Comparison of ENCODE assay signal across 23 cellular contexts in genomic region chr16:70634861-70635260, GRCh38. TPM values are rescaled to one million over a fixed set of nuclear protein-coding genes. Genes with fewer than 3 reads are reported as not detected.
DNase-seq lines count a peak whose midpoint lies in the region; ATAC-seq and TF ChIP-seq lines count a peak whose summit lies in the region.
"Had no signal": no experiment of that assay in that cellular context is flagged by ENCODE, and none has a peak within 500 bp of the region (broad histone marks: within the 10 kb centered on the region; RNA-seq: fewer than 3 reads in every experiment).

No MANE protein-coding gene starts in this region.

- no peak overlapping the region for H3K4me3 ChIP-seq in cardiac fibroblast (replicated peaks in 1 of 2; ENCODE audit: low read depth in 2 of 2, low read length in 2 of 2)
- no peak overlapping the region for H3K4me3 ChIP-seq in foreskin fibroblast (ENCODE audit: low read depth in 1 of 2, low read length in 2 of 2)
- no peak overlapping the region for H3K4me3 ChIP-seq in tibial nerve
- H3K4me3 ChIP-seq: heart right ventricle had no signal

- DNase-seq in NCI-H226, result peak; percentile 45
- peak; percentile 65 to 72 for DNase-seq in cardiac fibroblast (ENCODE audit: low read depth in 2 of 2)
- peak; percentile 31 to 58 for DNase-seq in foreskin fibroblast
- no peak for DNase-seq in tibial nerve (ENCODE audit: low spot score in 2 of 2)
- no peak for DNase-seq in left cardiac atrium
- DNase-seq in substantia nigra (lab: John Stamatoyannopoulos, UW), result no peak
- no peak for DNase-seq in activated CD4-positive, alpha-beta T cell treated with anti-CD3 and anti-CD28 coated beads, Interleukin-2, amount 50 U/mL, for 1 hour
- DNase-seq: activated CD4-positive, alpha-beta T cell treated with anti-CD3 and anti-CD28 coated beads, Interleukin-2, amount 50 U/mL, for 48 hours; activated gamma-delta T cell treated with Interleukin-2 at 50 U/mL for 16 hours; activated T-cell treated with anti-CD3 and anti-CD28 coated beads for 4 hours; AML-193; amygdala; CD8-positive, alpha-beta memory T cell; DMS53; effector memory CD8-positive, alpha-beta T cell; immature natural killer cell; NCI-H1436 treated with DMSO at 0.1 percent for 48 hours; NCI-H748 treated with DMSO at 0.1 percent for 48 hours had no signal

- TF ChIP-seq CTCF in cardiac fibroblast (IDR thresholded peaks at IDR 0.05; ENCODE audit: low read depth, low read length), result no peak
- TF ChIP-seq CTCF in foreskin fibroblast (IDR thresholded peaks at IDR 0.05; ENCODE audit: low read depth, low read length), result no peak
- TF ChIP-seq CTCF in tibial nerve (IDR thresholded peaks at IDR 0.05), result no peak

- no peak for TF ChIP-seq POLR2A in tibial nerve (IDR thresholded peaks at IDR 0.05)

- peaks cover 0 to 11% (median 0%) of the 10 kb centered on the region in 4 donors for H3K9me3 ChIP-seq in tibial nerve

- WGBS in tibial nerve, 2 donors, result 55 to 65% methylated on average over 4 of the region's 4 CpGs

- H3K27me3 ChIP-seq in tibial nerve, result no peaks in the 10 kb centered on the region
- H3K27me3 ChIP-seq: heart right ventricle had no signal

- intact Hi-C loops in left cardiac atrium (cut with DNase I), result no loop called here

- H3K4me1 ChIP-seq in tibial nerve, result peaks cover 0 to 71% (median 15%) of the 10 kb centered on the region in 4 donors

- peaks cover 0 to 13% (median 0%) of the 10 kb centered on the region in 3 donors for H3K36me3 ChIP-seq in tibial nerve
- H3K36me3 ChIP-seq: heart right ventricle had no signal

- ATAC-seq in GM21723 (IDR thresholded peaks at IDR 0.05; ENCODE audit: unreplicated experiment) (no peak), left cardiac atrium (no peak)
- ATAC-seq: effector memory CD8-positive, alpha-beta T cell had no signal

- TF ChIP-seq EP300 in tibial nerve (IDR thresholded peaks at IDR 0.05), result no peak

- H3K27ac ChIP-seq in tibial nerve (peak overlapping the region in 3 of 4 donors; percentile 25 to 80 (median 72)), substantia nigra (ENCODE audit: low read depth, low read length, poor library complexity, severe bottlenecking) (no peak overlapping the region)

RNA-seq across cellular contexts. Expression of gene IL34, which starts 11.5 kb away (rescaled TPM):
- total RNA-seq in tibial nerve, result 10 to 100 TPM; 49.6 to 89.4 (median 60.9) TPM
- 1 to 10 TPM; 1.4 to 4.0 TPM for total RNA-seq in left cardiac atrium
- total RNA-seq: CD8-positive, alpha-beta memory T cell; MCF 10A; OCI-LY7; T-helper 2 cell treated with Interferon-gamma antibody and Interleukin-4, amounts not matched to agents 100 ng/mL and 5 ng/mL, for 36 hours had no signal

RNA-seq across cellular contexts. Expression of gene MTSS2, which starts 51.0 kb away (rescaled TPM):
- total RNA-seq in tibial nerve, result 10 to 100 TPM; 24.1 to 40.6 (median 35.4) TPM
- total RNA-seq in left cardiac atrium, result 10 to 100 TPM; 50.7 to 51.4 TPM

Comparison
In these comparisons a context has a peak if more than half of its experiments do, and no peak if none do; other contexts are left out.
1. DNase-seq: peak in NCI-H226 (single experiment), cardiac fibroblast (2 of 2) and foreskin fibroblast (2 of 2); none in tibial nerve (0 of 2), left cardiac atrium (single experiment), substantia nigra (0 of 49) and activated CD4-positive, alpha-beta T cell treated with anti-CD3 and anti-CD28 coated beads, Interleukin-2, amount 50 U/mL, for 1 hour (single experiment).
2. RNA of gene IL34, which starts 11.5 kb away (total RNA-seq): 49.6 to 89.4 TPM in tibial nerve; 1.4 to 4.0 TPM in left cardiac atrium; every median in the first group is over 10 times any median in the second.